In the genomic region with DNA sequence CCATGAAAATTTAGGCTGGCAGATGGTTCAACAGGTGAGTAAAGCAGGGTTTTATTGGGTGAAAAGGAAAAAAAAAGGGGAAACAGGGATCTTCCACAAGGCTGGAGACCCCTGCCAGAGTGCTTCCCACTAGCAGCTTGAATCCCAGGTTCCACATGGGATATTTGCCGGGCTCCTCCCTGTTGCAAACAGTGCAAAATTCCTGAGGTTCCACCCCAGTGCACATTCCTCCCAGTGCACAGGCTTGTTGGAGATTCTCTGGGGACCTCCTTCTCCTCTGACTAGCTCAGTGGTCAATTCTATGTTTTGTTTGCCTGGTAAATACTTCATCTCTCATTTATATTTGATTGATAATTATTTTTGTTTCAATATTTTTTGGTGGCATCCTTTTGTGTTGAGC, we compare ENCODE assay signal across 17 cellular contexts.
"Had no signal": no experiment of that assay in that cellular context is flagged by ENCODE, and none has a peak within 500 bp of the region (broad histone marks: within the 10 kb centered on the region; RNA-seq: fewer than 3 reads in every experiment).

No MANE protein-coding gene starts in this region.

- H3K4me3 ChIP-seq: dorsolateral prefrontal cortex, heart right ventricle, right atrium auricular region, smooth muscle cell, tibial artery, upper lobe of left lung, uterus had no signal

- H3K27ac ChIP-seq: dorsolateral prefrontal cortex, heart right ventricle, right atrium auricular region, tibial artery, upper lobe of left lung, uterus had no signal

- FAIRE-seq: frontal cortex had no signal

- H3K36me3 ChIP-seq: heart right ventricle, right atrium auricular region, tibial artery, upper lobe of left lung, uterus had no signal

- H3K4me2 ChIP-seq: smooth muscle cell had no signal

- ATAC-seq: heart right ventricle; left ventricle myocardium superior; naive thymus-derived CD4-positive, alpha-beta T cell; stimulated activated effector memory CD8-positive, alpha-beta T cell treated with anti-CD3 and anti-CD28 coated beads, Interleukin-12 subunit alpha, Interleukin-12 subunit beta, amount 100 ng/mL, for 72 hours; stimulated activated naive CD8-positive, alpha-beta T cell treated with anti-CD3 and anti-CD28 coated beads, Interleukin-15, Interleukin-2, amounts not matched to agents 100 U/mL and 50 U/mL, for 24 hours had no signal

- H3K4me1 ChIP-seq: heart right ventricle, tibial artery, uterus had no signal

- DNase-seq: cortex of kidney; dorsolateral prefrontal cortex; effector CD8-positive, alpha-beta T cell; heart right ventricle; islet precursor cell; left ventricle myocardium superior; naive thymus-derived CD4-positive, alpha-beta T cell; posterior cingulate gyrus; stimulated activated CD4-positive, alpha-beta T cell treated with anti-CD3 and anti-CD28 coated beads, Interleukin-2, amount 100 ng/mL, for 48 hours; stimulated activated naive CD8-positive, alpha-beta T cell treated with anti-CD3 and anti-CD28 coated beads, Interleukin-15, Interleukin-2, amounts not matched to agents 100 U/mL and 50 U/mL, for 24 hours; tibial artery; upper lobe of left lung; uterus had no signal

- H3K27me3 ChIP-seq: dorsolateral prefrontal cortex, heart right ventricle, right atrium auricular region, tibial artery, upper lobe of left lung, uterus had no signal

- H3K9me3 ChIP-seq: tibial artery, upper lobe of left lung, uterus had no signal
